Comparison of ENCODE assay signal across 8 cellular contexts in genomic region chr11:32584921-32585320, GRCh38. TPM values are rescaled to one million over a fixed set of nuclear protein-coding genes. Genes with fewer than 3 reads are reported as not detected.
DNase-seq lines count a peak whose midpoint lies in the region; ATAC-seq and TF ChIP-seq lines count a peak whose summit lies in the region.

No MANE protein-coding gene starts in this region.

- H3K9me3 ChIP-seq in heart left ventricle, result no peaks in the 10 kb centered on the region
- H3K9me3 ChIP-seq in left lung, result no peaks in the 10 kb centered on the region
- H3K9me3 ChIP-seq in upper lobe of right lung, result no peaks in the 10 kb centered on the region

- H3K4me1 ChIP-seq in heart left ventricle (peaks cover 0 to 50% (median 25%) of the 10 kb centered on the region in 12 donors), left lung (peaks cover 19 to 44% of the 10 kb centered on the region in 2 donors), upper lobe of right lung (peaks cover 20% of the 10 kb centered on the region)

- ATAC-seq in heart left ventricle, result no peak
- ATAC-seq in Right ventricle myocardium superior (ENCODE audit: poor library complexity), result no peak
- no peak for ATAC-seq in left lung
- ATAC-seq in upper lobe of right lung, result no peak
- ATAC-seq in sciatic nerve, result no peak
- no peak for ATAC-seq in left lobe of liver

- H3K27me3 ChIP-seq in heart left ventricle, result peaks cover 0 to under 1% (median 0%) of the 10 kb centered on the region in 9 donors
- peaks cover 0 to 3% of the 10 kb centered on the region in 2 donors for H3K27me3 ChIP-seq in left lung
- no peaks in the 10 kb centered on the region for H3K27me3 ChIP-seq in upper lobe of right lung

- no peak for TF ChIP-seq POLR2A in heart left ventricle (IDR thresholded peaks at IDR 0.05)

- no peak for DNase-seq in heart left ventricle
- no peak for DNase-seq in Right ventricle myocardium superior
- no peak for DNase-seq in astrocyte of the cerebellum (ENCODE audit: low read depth)
- DNase-seq in left lung, result no peak
- DNase-seq in upper lobe of right lung, result no peak
- DNase-seq in stimulated activated CD4-positive, alpha-beta T cell treated with anti-CD3 and anti-CD28 coated beads, Interleukin-4, amount 100 ng/mL, for 1 hour, result no peak
- no peak for DNase-seq in sciatic nerve (ENCODE audit: low spot score)
- DNase-seq in left lobe of liver (ENCODE audit: low spot score), result no peak

- peaks cover 0 to 31% (median 12%) of the 10 kb centered on the region in 9 donors for H3K36me3 ChIP-seq in heart left ventricle
- H3K36me3 ChIP-seq in left lung, result peaks cover 0 to 15% of the 10 kb centered on the region in 2 donors
- peaks cover 17% of the 10 kb centered on the region for H3K36me3 ChIP-seq in upper lobe of right lung

- in situ Hi-C loops in astrocyte of the cerebellum (cut with HindIII; ENCODE audit: low sequenced_read_pairs), result no loop called here

- no peak for TF ChIP-seq CTCF in heart left ventricle (IDR thresholded peaks at IDR 0.05)
- no peak for TF ChIP-seq CTCF in astrocyte of the cerebellum (IDR thresholded peaks at IDR 0.05; ENCODE audit: low read depth, low read length, missing control alignments)
- TF ChIP-seq CTCF in left lung (IDR thresholded peaks at IDR 0.05), result no peak
- TF ChIP-seq CTCF in upper lobe of right lung (IDR thresholded peaks at IDR 0.05), result no peak

- intact Hi-C loops in heart left ventricle (cut with DNase I), result loop anchor here in 5 of 10 donors (5.0 to 10.0 kb wide), 5 partner anchors 148 to 260 kb away; partner anchors contain the start of genes WT1 (in 3 of the 5) and CCDC73 (in 1 of the 5)
- intact Hi-C loops in Right ventricle myocardium superior (cut with DNase I), result no loop called here
- intact Hi-C loops in left lung (cut with DNase I), result no loop called here
- intact Hi-C loops in upper lobe of right lung (cut with DNase I), result no loop called here
- intact Hi-C loops in sciatic nerve (cut with DNase I), result no loop called here

- H3K4me3 ChIP-seq in heart left ventricle, result peak overlapping the region; percentile 60 to 96 (median 87)
- H3K4me3 ChIP-seq in astrocyte of the cerebellum (ENCODE audit: low read depth, low read length), result peak overlapping the region; percentile 95
- H3K4me3 ChIP-seq in left lung, result peak overlapping the region; percentile 94 to 95
- peak overlapping the region; percentile 89 for H3K4me3 ChIP-seq in upper lobe of right lung

- 10 to 15% (median 13%) methylated on average over 7 of the region's 7 CpGs for WGBS in heart left ventricle, 4 donors

- H3K27ac ChIP-seq in heart left ventricle (no peak overlapping the region), left lung (no peak overlapping the region), upper lobe of right lung (peak overlapping the region; percentile 89)

RNA-seq across cellular contexts. Expression of gene EIF3M, which starts 1.3 kb away (rescaled TPM):
- total RNA-seq in heart left ventricle, result 100 to 1,000 TPM; 143 to 269 (median 172) TPM
- polyA plus RNA-seq in heart left ventricle, result 100 to 1,000 TPM; 183 to 353 TPM
- total RNA-seq in Right ventricle myocardium superior, result 182 TPM
- total RNA-seq in left lung, result 100 to 1,000 TPM; 151 to 171 TPM
- 144 TPM for total RNA-seq in upper lobe of right lung
- total RNA-seq in sciatic nerve, result 153 TPM
- 63.4 TPM for total RNA-seq in left lobe of liver
